In the genomic region with DNA sequence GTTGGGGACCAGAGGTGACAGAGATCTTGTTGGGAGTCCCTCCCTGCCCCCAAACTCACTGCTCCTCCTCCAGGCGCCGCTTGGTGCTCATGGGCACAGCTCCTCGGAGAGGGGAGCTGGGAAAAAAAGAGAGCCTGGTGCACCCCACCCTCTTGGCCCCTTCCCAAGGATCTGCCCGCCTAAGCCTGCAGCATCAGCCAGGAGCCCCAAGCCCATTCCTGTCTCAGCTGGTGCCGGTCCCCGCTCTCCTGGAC, we compare ENCODE assay signal across 8 cellular contexts. TPM values are rescaled to one million over a fixed set of nuclear protein-coding genes. Genes with fewer than 3 reads are reported as not detected.
DNase-seq lines count a peak whose midpoint lies in the region; TF ChIP-seq lines count a peak whose summit lies in the region.

No MANE protein-coding gene starts in this region.

- peak overlapping the region; percentile 82; the same call in 1 of the 2 replicates for H3K9ac ChIP-seq in MM.1S (ENCODE audit: low read length)
- H3K9ac ChIP-seq in skeletal muscle satellite cell (ENCODE audit: low read depth, low read length) = peak overlapping the region; percentile 100

- 0 out of 2 replicates have a peak, but pooled peaks cover 14% of the 10 kb centered on the region for H3F3A ChIP-seq in MM.1S (ENCODE audit: insufficient read depth, low read length)

- no peaks in the 10 kb centered on the region for H3K79me2 ChIP-seq in MM.1S (ENCODE audit: low read length)

- H3K36me3 ChIP-seq in MM.1S (replicated peaks; ENCODE audit: insufficient read depth, low read length) (no peaks in the 10 kb centered on the region), iPS DF 6.9 (ENCODE audit: control insufficient read depth, insufficient read depth, low read length) (peaks cover 18% of the 10 kb centered on the region), skeletal muscle satellite cell (ENCODE audit: insufficient read depth, low read length) (peaks cover 29% of the 10 kb centered on the region)

- peak overlapping the region; percentile 74 for H3K4me2 ChIP-seq in MM.1S (ENCODE audit: low read depth, low read length)
- H3K4me2 ChIP-seq in skeletal muscle satellite cell (ENCODE audit: low read length) = peak overlapping the region; percentile 96

- no peaks in the 10 kb centered on the region for H4K20me1 ChIP-seq in MM.1S (ENCODE audit: insufficient read depth, low read length)

- H3K4me1 ChIP-seq in MM.1S (ENCODE audit: low read length) = peaks cover 8% of the 10 kb centered on the region
- peaks cover 6% of the 10 kb centered on the region for H3K4me1 ChIP-seq in iPS DF 6.9 (ENCODE audit: control insufficient read depth, insufficient read depth, low read length)
- peaks cover 21% of the 10 kb centered on the region for H3K4me1 ChIP-seq in skeletal muscle satellite cell (ENCODE audit: control insufficient read depth, insufficient read depth, low read length)

- DNase-seq in G401 (ENCODE audit: low spot score) (peak; percentile 70), MM.1S (peak; percentile 12), iPS DF 6.9 (ENCODE audit: low read depth, low spot score) (no peak), mucosa of gallbladder (ENCODE audit: low spot score) (no peak), dermis blood vessel endothelial cell (no peak), ureter (ENCODE audit: low spot score) (no peak)

- H3K9me3 ChIP-seq in MM.1S (replicated peaks; ENCODE audit: insufficient read depth, low read length) (no peaks in the 10 kb centered on the region), iPS DF 6.9 (ENCODE audit: control insufficient read depth, insufficient read depth, low read length) (no peaks in the 10 kb centered on the region), skeletal muscle satellite cell (replicated peaks; ENCODE audit: low read length) (no peaks in the 10 kb centered on the region)

- H3K27me3 ChIP-seq in MM.1S (replicated peaks; ENCODE audit: insufficient read depth, low read length) (peaks cover 15% of the 10 kb centered on the region), iPS DF 6.9 (ENCODE audit: control insufficient read depth, insufficient read depth, low read length) (no peaks in the 10 kb centered on the region), skeletal muscle satellite cell (ENCODE audit: control insufficient read depth, insufficient read depth, low read length) (no peaks in the 10 kb centered on the region)

- in situ Hi-C loops in G401 (cut with HindIII; ENCODE audit: low sequenced_read_pairs) = no loop called here

- TF ChIP-seq CTCF in MM.1S (IDR thresholded peaks at IDR 0.05; ENCODE audit: low read length) = no peak

- H3K9me2 ChIP-seq in MM.1S (replicated peaks; ENCODE audit: insufficient read depth, low read length) = no peaks in the 10 kb centered on the region

- peak overlapping the region; percentile 86 for H2AFZ ChIP-seq in MM.1S (ENCODE audit: low read length)

- whole genome bisulfite sequencing in adipose tissue, 3 donors = 28 to 31% (median 31%) methylated on average over 6 of the region's 6 CpGs
- WGBS in iPS DF 6.9 (ENCODE audit: insufficient coverage, insufficient read length) = no CpG with 5 or more reads among the region's 6 CpGs

- peak overlapping the region; percentile 78 for H3K4me3 ChIP-seq in MM.1S (ENCODE audit: low read length)
- H3K4me3 ChIP-seq in iPS DF 6.9 (ENCODE audit: low read length) = peak overlapping the region; percentile 60; the same call in 1 of the 2 replicates
- peak overlapping the region; percentile 97 for H3K4me3 ChIP-seq in skeletal muscle satellite cell (ENCODE audit: low read length)

- H3K27ac ChIP-seq in MM.1S (ENCODE audit: low read length) (no peak overlapping the region), adipose tissue (ENCODE audit: low read depth, low read length) (peak overlapping the region; percentile 62), iPS DF 6.9 (ENCODE audit: low read length) (no peak overlapping the region)

RNA-seq across cellular contexts. Expression of a gene that starts 0.4 kb away (rescaled TPM):
- 55.9 and 59.3 TPM in 2 replicates for total RNA-seq in G401 (2014; rRNA removed; shearing (Covaris generic))
- polyA plus RNA-seq in adipose tissue = 100 to 1,000 TPM in 1 of 3 donors, 10 to 100 TPM in 2; 28.0 to 107 (median 55.0) TPM
- 6.3 and 9.4 TPM in 2 replicates for total RNA-seq in skeletal muscle satellite cell (2012; rRNA removed)
- total RNA-seq in mucosa of gallbladder (54.6 TPM), dermis blood vessel endothelial cell (2.6 and 5.2 TPM in 2 replicates), ureter (46.3 TPM)

RNA-seq across cellular contexts. Expression of a gene that starts 0.5 kb away (rescaled TPM):
- 106 and 120 TPM in 2 replicates for total RNA-seq in G401 (2014; rRNA removed; shearing (Covaris generic))
- 10 to 100 TPM; 11.3 to 25.2 (median 24.8) TPM for polyA plus RNA-seq in adipose tissue
- total RNA-seq in skeletal muscle satellite cell (2012; rRNA removed) = 14.0 and 16.7 TPM in 2 replicates
- total RNA-seq in mucosa of gallbladder (20.8 TPM), dermis blood vessel endothelial cell (21.4 and 25.4 TPM in 2 replicates), ureter (29.8 TPM)

RNA-seq across cellular contexts. Expression of a gene that starts 3.2 kb away (rescaled TPM):
- 128 and 129 TPM in 2 replicates for total RNA-seq in G401 (2014; rRNA removed; shearing (Covaris generic))
- 100 to 1,000 TPM in 1 of 3 donors, 10 to 100 TPM in 2; 23.7 to 149 (median 50.2) TPM for polyA plus RNA-seq in adipose tissue
- total RNA-seq in skeletal muscle satellite cell (2012; rRNA removed) = 174 and 265 TPM in 2 replicates
- 98.1 TPM for total RNA-seq in mucosa of gallbladder
- total RNA-seq in dermis blood vessel endothelial cell = 45.4 and 48.2 TPM in 2 replicates
- total RNA-seq in ureter = 27.7 TPM

RNA-seq across cellular contexts. Expression of a gene that starts 5.4 kb away (rescaled TPM):
- 1.7 and 2.7 TPM in 2 replicates for total RNA-seq in G401 (2014; rRNA removed; shearing (Covaris generic))
- under 1 TPM in 1 of 3 donors, not detected in 2; 0.86 TPM for polyA plus RNA-seq in adipose tissue
- not detected in 2 replicates for total RNA-seq in skeletal muscle satellite cell (2012; rRNA removed)
- total RNA-seq in mucosa of gallbladder (1.1 TPM), dermis blood vessel endothelial cell (not detected in 2 replicates), ureter (not detected)

RNA-seq across cellular contexts. Expression of a gene that starts 10.6 kb away (rescaled TPM):
- not detected in 2 replicates for total RNA-seq in G401 (2014; rRNA removed; shearing (Covaris generic))
- 1 to 10 TPM in 1 of 3 donors, under 1 TPM in 1, not detected in 1; 0.30 to 2.8 TPM for polyA plus RNA-seq in adipose tissue
- not detected in 2 replicates for total RNA-seq in skeletal muscle satellite cell (2012; rRNA removed)
- total RNA-seq in mucosa of gallbladder (3.3 TPM), dermis blood vessel endothelial cell (not detected in 2 replicates), ureter (0.42 TPM)

Comparison
In these comparisons a context has a peak if more than half of its experiments do, and no peak if none do; other contexts are left out.
1. DNase-seq: peak in G401 (single experiment) and MM.1S (single experiment); none in iPS DF 6.9 (single experiment), mucosa of gallbladder (single experiment), dermis blood vessel endothelial cell (single experiment) and ureter (single experiment).
2. Peak in every context shown above with its lines, with median percentiles within 50 percentile points of each other: H3K4me3 ChIP-seq.